ENCODE assay signal across 1 cellular context in the genomic region with DNA sequence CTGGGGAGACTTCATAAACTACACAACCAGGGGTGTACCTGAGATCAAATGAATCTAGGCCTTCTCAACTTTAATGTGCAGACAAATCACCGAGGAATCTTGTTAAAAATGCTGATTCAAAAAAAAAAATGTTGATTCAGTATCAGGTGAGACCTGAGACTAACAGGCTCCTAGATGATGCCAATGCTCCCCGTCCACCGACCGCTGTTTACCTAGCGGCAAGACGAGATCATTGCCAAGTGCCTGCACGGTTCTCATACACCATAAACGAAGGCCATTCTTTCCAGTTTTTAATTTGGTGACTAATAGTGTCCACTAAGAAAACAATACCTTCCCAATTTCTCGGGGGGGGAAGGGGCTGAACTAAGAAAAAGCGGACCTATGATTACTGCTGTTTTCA.
TF ChIP-seq lines count a peak whose summit lies in the region.

No MANE protein-coding gene starts in this region.

TF ChIP-seq in WTC11, 78 proteins besides CTCF, POLR2A, EP300 and RAD21 (continued from another document):
- TF ChIP-seq, protein P1, sequence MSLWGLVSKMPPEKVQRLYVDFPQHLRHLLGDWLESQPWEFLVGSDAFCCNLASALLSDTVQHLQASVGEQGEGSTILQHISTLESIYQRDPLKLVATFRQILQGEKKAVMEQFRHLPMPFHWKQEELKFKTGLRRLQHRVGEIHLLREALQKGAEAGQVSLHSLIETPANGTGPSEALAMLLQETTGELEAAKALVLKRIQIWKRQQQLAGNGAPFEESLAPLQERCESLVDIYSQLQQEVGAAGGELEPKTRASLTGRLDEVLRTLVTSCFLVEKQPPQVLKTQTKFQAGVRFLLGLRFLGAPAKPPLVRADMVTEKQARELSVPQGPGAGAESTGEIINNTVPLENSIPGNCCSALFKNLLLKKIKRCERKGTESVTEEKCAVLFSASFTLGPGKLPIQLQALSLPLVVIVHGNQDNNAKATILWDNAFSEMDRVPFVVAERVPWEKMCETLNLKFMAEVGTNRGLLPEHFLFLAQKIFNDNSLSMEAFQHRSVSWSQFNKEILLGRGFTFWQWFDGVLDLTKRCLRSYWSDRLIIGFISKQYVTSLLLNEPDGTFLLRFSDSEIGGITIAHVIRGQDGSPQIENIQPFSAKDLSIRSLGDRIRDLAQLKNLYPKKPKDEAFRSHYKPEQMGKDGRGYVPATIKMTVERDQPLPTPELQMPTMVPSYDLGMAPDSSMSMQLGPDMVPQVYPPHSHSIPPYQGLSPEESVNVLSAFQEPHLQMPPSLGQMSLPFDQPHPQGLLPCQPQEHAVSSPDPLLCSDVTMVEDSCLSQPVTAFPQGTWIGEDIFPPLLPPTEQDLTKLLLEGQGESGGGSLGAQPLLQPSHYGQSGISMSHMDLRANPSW (CRISPR knock-in tag; conservative IDR thresholded peaks at IDR 0.05; ENCODE audit: low read depth) = no peak
- TF ChIP-seq, protein P2, sequence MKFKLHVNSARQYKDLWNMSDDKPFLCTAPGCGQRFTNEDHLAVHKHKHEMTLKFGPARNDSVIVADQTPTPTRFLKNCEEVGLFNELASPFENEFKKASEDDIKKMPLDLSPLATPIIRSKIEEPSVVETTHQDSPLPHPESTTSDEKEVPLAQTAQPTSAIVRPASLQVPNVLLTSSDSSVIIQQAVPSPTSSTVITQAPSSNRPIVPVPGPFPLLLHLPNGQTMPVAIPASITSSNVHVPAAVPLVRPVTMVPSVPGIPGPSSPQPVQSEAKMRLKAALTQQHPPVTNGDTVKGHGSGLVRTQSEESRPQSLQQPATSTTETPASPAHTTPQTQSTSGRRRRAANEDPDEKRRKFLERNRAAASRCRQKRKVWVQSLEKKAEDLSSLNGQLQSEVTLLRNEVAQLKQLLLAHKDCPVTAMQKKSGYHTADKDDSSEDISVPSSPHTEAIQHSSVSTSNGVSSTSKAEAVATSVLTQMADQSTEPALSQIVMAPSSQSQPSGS (CRISPR knock-in tag; IDR thresholded peaks at IDR 0.05; ENCODE audit: borderline replicate concordance, low read depth) = no peak
- TF ChIP-seq, protein P3, sequence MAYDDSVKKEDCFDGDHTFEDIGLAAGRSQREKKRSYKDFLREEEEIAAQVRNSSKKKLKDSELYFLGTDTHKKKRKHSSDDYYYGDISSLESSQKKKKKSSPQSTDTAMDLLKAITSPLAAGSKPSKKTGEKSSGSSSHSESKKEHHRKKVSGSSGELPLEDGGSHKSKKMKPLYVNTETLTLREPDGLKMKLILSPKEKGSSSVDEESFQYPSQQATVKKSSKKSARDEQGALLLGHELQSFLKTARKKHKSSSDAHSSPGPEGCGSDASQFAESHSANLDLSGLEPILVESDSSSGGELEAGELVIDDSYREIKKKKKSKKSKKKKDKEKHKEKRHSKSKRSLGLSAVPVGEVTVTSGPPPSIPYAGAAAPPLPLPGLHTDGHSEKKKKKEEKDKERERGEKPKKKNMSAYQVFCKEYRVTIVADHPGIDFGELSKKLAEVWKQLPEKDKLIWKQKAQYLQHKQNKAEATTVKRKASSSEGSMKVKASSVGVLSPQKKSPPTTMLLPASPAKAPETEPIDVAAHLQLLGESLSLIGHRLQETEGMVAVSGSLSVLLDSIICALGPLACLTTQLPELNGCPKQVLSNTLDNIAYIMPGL (CRISPR knock-in tag; IDR thresholded peaks at IDR 0.05) = no peak
- TF ChIP-seq SP1 (CRISPR knock-in tag; conservative IDR thresholded peaks at IDR 0.05) (no peak), JAZF1 (CRISPR knock-in tag; IDR thresholded peaks at IDR 0.05) (no peak), MYBL2 (CRISPR knock-in tag; IDR thresholded peaks at IDR 0.05) (no peak), GABPB1 (CRISPR knock-in tag; IDR thresholded peaks at IDR 0.05) (no peak), NR3C1 (CRISPR knock-in tag; conservative IDR thresholded peaks at IDR 0.05; ENCODE audit: low read depth) (no peak), ZNF138 (CRISPR knock-in tag; conservative IDR thresholded peaks at IDR 0.05) (no peak), AFF4 (CRISPR knock-in tag; IDR thresholded peaks at IDR 0.05; ENCODE audit: borderline replicate concordance) (no peak)
- TF ChIP-seq, protein P4, sequence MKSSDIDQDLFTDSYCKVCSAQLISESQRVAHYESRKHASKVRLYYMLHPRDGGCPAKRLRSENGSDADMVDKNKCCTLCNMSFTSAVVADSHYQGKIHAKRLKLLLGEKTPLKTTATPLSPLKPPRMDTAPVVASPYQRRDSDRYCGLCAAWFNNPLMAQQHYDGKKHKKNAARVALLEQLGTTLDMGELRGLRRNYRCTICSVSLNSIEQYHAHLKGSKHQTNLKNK (CRISPR knock-in tag; IDR thresholded peaks at IDR 0.05) = no peak
